In genomic region chr14:57390037-57390805, GRCh38 we compare ENCODE assay signal across 8 cellular contexts. TPM values are rescaled to one million over a fixed set of nuclear protein-coding genes. Genes with fewer than 3 reads are reported as not detected.
A peak's percentile ranks its signal among the peaks of the same experiment; 100 is the strongest.
DNase-seq lines count a peak whose midpoint lies in the region; ATAC-seq and TF ChIP-seq lines count a peak whose summit lies in the region.

Gene NAA30, plus strand, starts transcription at chr14:57390586. Its CDS starts 372 bp downstream, at chr14:57390958.

- H3K9me3 ChIP-seq in PC-3 (ENCODE audit: low read length), result no peaks in the 10 kb centered on the region
- no peaks in the 10 kb centered on the region for H3K9me3 ChIP-seq in esophagus (ENCODE audit: control insufficient read depth in 2 of 2, insufficient read depth in 1 of 2, low read depth in 1 of 2, low read length in 1 of 2)
- H3K9me3 ChIP-seq in mucosa of stomach (ENCODE audit: control insufficient read depth, low read length), result no peaks in the 10 kb centered on the region

- H3K27me3 Mint-ChIP-seq in IgD-negative memory B cell, result no peaks in the 10 kb centered on the region

- H3K4me2 ChIP-seq in PC-3 (ENCODE audit: low read length), result peak within 1 kb of the TSS; percentile 86

- peak; percentile 82 for DNase-seq in DMS153 treated with DMSO at 0.1 percent for 48 hours (lab: John Stamatoyannopoulos, UW; ENCODE audit: unreplicated experiment)
- DNase-seq in PC-3, result peak; percentile 100
- DNase-seq in activated T-cell treated with anti-CD3 and anti-CD28 coated beads for 48 hours (ENCODE audit: low read depth), result peak; percentile 88
- peak; percentile 92 for DNase-seq in stimulated activated CD8-positive, alpha-beta memory T cell treated with anti-CD3 and anti-CD28 coated beads, Interleukin-4, amount 100 ng/mL, for 48 hours

- H3K27ac Mint-ChIP-seq in IgD-negative memory B cell, result peak within 1 kb of the TSS; percentile 96 to 98 (median 97)

- TSS peak; percentile 91 for BruUV-seq in PC-3 (replicated peaks; lab: Mats Ljungman, UMichigan)

- CTCF ChIA-PET in PC-3 (lab: Charles Lee), result no interaction called here

- H4K20me1 ChIP-seq in PC-3 (ENCODE audit: low read length), result peaks cover 24% of the 10 kb centered on the region

- no peaks in the 10 kb centered on the region for H3K36me3 Mint-ChIP-seq in IgD-negative memory B cell

- H3K27me3 ChIP-seq in PC-3 (ENCODE audit: low read length) (no peaks in the 10 kb centered on the region), esophagus (ENCODE audit: control insufficient read depth in 1 of 2, insufficient read depth in 2 of 2, low read length in 2 of 2) (no peaks in the 10 kb centered on the region), mucosa of stomach (ENCODE audit: control insufficient read depth, insufficient read depth, low read length) (peaks cover 6% of the 10 kb centered on the region)

- peak within 1 kb of the TSS; percentile 68 for H3K27ac ChIP-seq in PC-3 (ENCODE audit: low read length)
- peak within 1 kb of the TSS; percentile 80 to 92 for H3K27ac ChIP-seq in esophagus (ENCODE audit: low read depth in 2 of 2, low read length in 1 of 2)

- intact Hi-C loops in PC-3 (cut with micrococcal nuclease), result loop anchor here (2.0 to 5.0 kb wide), 3 partner anchors 121 to 808 kb away; partner anchors contain the start of genes AP5M1 and EXOC5

- H3K4me3 Mint-ChIP-seq in IgD-negative memory B cell, result peak within 1 kb of the TSS; percentile 94 to 98 (median 96)

- TF ChIP-seq CTCF in PC-3 (conservative IDR thresholded peaks at IDR 0.05; ENCODE audit: low read depth, low read length), result no peak; the same call in 1 of the 2 replicates

- H3K9ac ChIP-seq in PC-3 (ENCODE audit: low read length) (peak within 1 kb of the TSS; percentile 82), mucosa of stomach (ENCODE audit: low read length) (peak within 1 kb of the TSS; percentile 76)

- H3K36me3 ChIP-seq in PC-3 (ENCODE audit: low read depth, low read length) (peaks cover 3% of the 10 kb centered on the region; the same call in 1 of the 2 replicates), esophagus (ENCODE audit: control insufficient read depth in 2 of 2, insufficient read depth in 2 of 2, low read length in 1 of 2) (no peaks in the 10 kb centered on the region), mucosa of stomach (ENCODE audit: control insufficient read depth, insufficient read depth, low read length) (no peaks in the 10 kb centered on the region)

- H3K4me3 ChIP-seq in PC-3 (ENCODE audit: low read length), result peak within 1 kb of the TSS; percentile 77
- H3K4me3 ChIP-seq in esophagus (ENCODE audit: low read depth in 1 of 2, low read length in 2 of 2), result peak within 1 kb of the TSS; percentile 85 to 99
- H3K4me3 ChIP-seq in mucosa of stomach (ENCODE audit: low read length), result peak within 1 kb of the TSS; percentile 72

- POLR2A ChIA-PET in PC-3 (lab: Charles Lee; ENCODE audit: unreplicated experiment), result interaction anchor here (0.5 to 0.6 kb wide), 3 partner anchors 78 to 807 kb away, joined by 3 to 4 read pairs (median 4); no protein-coding TSS in a partner anchor

- H2AFZ ChIP-seq in PC-3 (ENCODE audit: low read length), result peak within 1 kb of the TSS; percentile 91

- peaks cover 23 to 35% (median 30%) of the 10 kb centered on the region in 3 donors for H3K4me1 Mint-ChIP-seq in IgD-negative memory B cell

- 0% methylated on average over 56 to 62 of the region's 62 CpGs for WGBS in esophagus, 2 donors

- peaks cover 48% of the 10 kb centered on the region for H3K79me2 ChIP-seq in PC-3 (ENCODE audit: low read length)

- H3K9me3 Mint-ChIP-seq in IgD-negative memory B cell, result no peaks in the 10 kb centered on the region

- H3K4me1 ChIP-seq in PC-3 (ENCODE audit: insufficient read depth, low read length) (peaks cover 31% of the 10 kb centered on the region), esophagus (ENCODE audit: control insufficient read depth in 2 of 2, insufficient read depth in 2 of 2, low read length in 1 of 2) (peaks cover 2 to 3% of the 10 kb centered on the region in 2 donors), mucosa of stomach (ENCODE audit: control insufficient read depth, insufficient read depth, low read length) (peaks cover 4% of the 10 kb centered on the region)

- ATAC-seq in GM21576 (IDR thresholded peaks at IDR 0.05; ENCODE audit: unreplicated experiment) (peak; percentile 78), PC-3 (peak; percentile 83)

- no peaks in the 10 kb centered on the region for H3K9me2 ChIP-seq in PC-3 (replicated peaks; ENCODE audit: low read length)

- H3F3A ChIP-seq in PC-3 (ENCODE audit: low read length, unreplicated experiment), result no peaks in the 10 kb centered on the region

RNA-seq across cellular contexts. Expression of gene NAA30, which starts in this region (rescaled TPM):
- polyA plus RNA-seq in IgD-negative memory B cell (11.6 TPM), esophagus (1 to 10 TPM; 2.4 to 4.5 TPM)
- total RNA-seq in PC-3 (2014; rRNA removed), result 23.2 and 31.2 TPM in 2 replicates

Comparison
In these comparisons a context has a peak if more than half of its experiments do, and no peak if none do; other contexts are left out.
1. Peak in every context shown above with its lines: DNase-seq, ATAC-seq, H3K4me3 ChIP-seq and H3K27ac ChIP-seq.